In the genomic region with DNA sequence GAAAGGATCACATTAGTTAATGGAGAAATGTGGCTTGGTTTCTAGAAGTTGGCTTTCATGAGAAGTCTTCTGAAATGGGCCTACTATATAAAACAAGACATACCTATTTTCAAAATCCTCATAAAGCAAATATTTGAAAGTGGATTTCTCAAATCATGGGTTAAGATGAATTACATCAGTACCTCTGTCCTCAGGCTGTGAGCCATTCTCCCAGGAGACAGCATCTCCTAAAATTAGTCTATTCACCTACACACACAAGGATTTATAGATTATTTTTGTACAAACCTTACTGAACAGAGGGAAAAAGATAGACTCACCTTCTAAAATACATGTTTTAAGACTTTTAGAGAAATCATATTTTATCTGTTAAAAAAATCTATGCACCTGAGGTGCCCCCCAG, we compare ENCODE assay signal across 22 cellular contexts.
"Had no signal": no experiment of that assay in that cellular context is flagged by ENCODE, and none has a peak within 500 bp of the region (broad histone marks: within the 10 kb centered on the region; RNA-seq: fewer than 3 reads in every experiment).

No MANE protein-coding gene starts in this region.

- H3K27ac ChIP-seq: colonic mucosa, coronary artery, dorsolateral prefrontal cortex, epithelial cell of prostate, esophagus muscularis mucosa, esophagus squamous epithelium, foreskin keratinocyte, gastrocnemius medialis, gastroesophageal sphincter, heart left ventricle, heart right ventricle had no signal

- DNase-seq: colonic mucosa; cortex of kidney; dermis blood vessel endothelial cell; dorsolateral prefrontal cortex; effector CD4-positive, alpha-beta T cell; effector CD8-positive, alpha-beta T cell; effector memory CD4-positive, alpha-beta T cell; effector memory CD8-positive, alpha-beta T cell; endodermal cell; erythroblast; esophagus squamous epithelium; foreskin fibroblast; foreskin keratinocyte; foreskin melanocyte; gastrocnemius medialis; glutamatergic neuron; heart left ventricle; heart right ventricle had no signal
